16 cellular contexts compared by ENCODE assay signal in the genomic region with DNA sequence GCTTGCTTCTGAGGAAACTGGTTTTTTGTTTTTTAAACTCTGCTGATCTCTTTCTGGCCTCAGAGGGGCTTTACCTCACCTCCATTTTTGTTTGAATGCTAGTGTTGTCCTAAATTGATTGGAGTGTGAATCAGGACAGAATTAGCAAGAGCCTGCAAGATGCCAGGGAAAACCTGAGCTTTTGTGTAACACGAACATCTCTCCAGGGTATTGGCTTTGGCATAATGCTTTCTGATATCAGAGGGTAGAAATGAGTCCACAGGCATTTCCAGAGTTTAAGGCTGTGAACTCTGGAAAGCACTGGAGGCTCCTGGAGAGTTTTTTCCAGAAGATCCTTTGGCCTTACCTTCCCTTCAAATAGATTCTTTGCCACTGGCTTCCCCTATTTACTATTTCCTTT.
DNase-seq lines count a peak whose midpoint lies in the region; ATAC-seq, FAIRE-seq and TF ChIP-seq lines count a peak whose summit lies in the region.
"Had no signal": no experiment of that assay in that cellular context is flagged by ENCODE, and none has a peak within 500 bp of the region (broad histone marks: within the 10 kb centered on the region; RNA-seq: fewer than 3 reads in every experiment).

No MANE protein-coding gene starts in this region.

- WGBS in mammary epithelial cell (ENCODE audit: low coverage, missing lambda C conversion rate): 56% methylated on average over 1 of the region's 1 CpG

- no peak overlapping the region for H3K4me2 ChIP-seq in mammary epithelial cell (ENCODE audit: insufficient read depth, low read depth, low read length)
- H3K4me2 ChIP-seq: KMS-11 had no signal

- H3K9ac ChIP-seq in mammary epithelial cell (ENCODE audit: insufficient read depth, low read length): no peak overlapping the region
- H3K9ac ChIP-seq: KMS-11 had no signal

- in situ Hi-C loops in mammary epithelial cell (cut with MboI; ENCODE audit: low sequenced_read_pairs in 2 of 2): loop anchor here in 1 of 2 donors (25.0 kb wide), 1 partner anchor 148 kb away; no protein-coding TSS in a partner anchor

- H3K9me3 ChIP-seq in mammary epithelial cell (replicated peaks; ENCODE audit: insufficient read depth, low read length) (no peaks in the 10 kb centered on the region), breast epithelium (no peaks in the 10 kb centered on the region), thoracic aorta (no peaks in the 10 kb centered on the region), tibial artery (no peaks in the 10 kb centered on the region)
- H3K9me3 ChIP-seq: mucosa of descending colon, neutrophil, stomach had no signal

- DNase-seq in mammary epithelial cell (no peak), breast epithelium (ENCODE audit: low spot score in 2 of 2) (no peak), astrocyte of the hippocampus (ENCODE audit: low read depth, low spot score) (peak; percentile 55), fibroblast of the aortic adventitia (ENCODE audit: low read depth) (peak; percentile 69), thoracic aorta (ENCODE audit: low spot score) (no peak), tibial artery (no peak), urothelium cell line (ENCODE audit: low spot score) (no peak)
- DNase-seq: mucosa of descending colon; NCI-H1092 treated with DMSO at 0.1 percent for 48 hours; stimulated activated CD4-positive, alpha-beta T cell treated with anti-CD3 and anti-CD28 coated beads, Interleukin-1b, Interleukin-23, amount 100 ng/mL, for 48 hours; stomach had no signal

- H4K20me1 ChIP-seq in mammary epithelial cell (ENCODE audit: insufficient read depth, low read length): no peaks in the 10 kb centered on the region

- no TSS peak for BruUV-seq in mammary epithelial cell (replicated peaks; lab: Mats Ljungman, UMichigan)

- ATAC-seq in thoracic aorta (ENCODE audit: insufficient number of reproducible peaks, low FRiP score, low read depth): no peak
- no peak for ATAC-seq in GM18870 (IDR thresholded peaks at IDR 0.05; ENCODE audit: unreplicated experiment)
- ATAC-seq: mucosa of descending colon had no signal

- H3K4me1 ChIP-seq in mammary epithelial cell (ENCODE audit: insufficient read depth, low read length) (peaks cover 32% of the 10 kb centered on the region), breast epithelium (no peaks in the 10 kb centered on the region), thoracic aorta (ENCODE audit: control insufficient read depth in 1 of 2, low read depth in 2 of 2) (peaks cover 16% of the 10 kb centered on the region in 2 donors), tibial artery (peaks cover 0 to 32% (median 11%) of the 10 kb centered on the region in 4 donors)

- CTCF ChIA-PET in mammary epithelial cell (lab: Charles Lee; ENCODE audit: low non-redundant PET): no interaction called here

- peaks cover 9% of the 10 kb centered on the region for H3K36me3 ChIP-seq in mammary epithelial cell (ENCODE audit: insufficient read depth, low read length)
- H3K36me3 ChIP-seq in breast epithelium: no peaks in the 10 kb centered on the region
- H3K36me3 ChIP-seq in thoracic aorta: no peaks in the 10 kb centered on the region
- no peaks in the 10 kb centered on the region for H3K36me3 ChIP-seq in tibial artery
- H3K36me3 ChIP-seq: neutrophil, stomach had no signal

- H3K27me3 ChIP-seq in mammary epithelial cell (ENCODE audit: insufficient read depth, low read length): no peaks in the 10 kb centered on the region
- H3K27me3 ChIP-seq in breast epithelium: no peaks in the 10 kb centered on the region
- H3K27me3 ChIP-seq in thoracic aorta (replicated peaks; ENCODE audit: insufficient read depth): no peaks in the 10 kb centered on the region
- no peaks in the 10 kb centered on the region for H3K27me3 ChIP-seq in tibial artery
- H3K27me3 ChIP-seq: stomach had no signal

- TF ChIP-seq POLR2A in breast epithelium (IDR thresholded peaks at IDR 0.05): no peak

- H3K27ac ChIP-seq in mammary epithelial cell (ENCODE audit: insufficient read depth, low read depth, low read length) (peak overlapping the region; percentile 6), breast epithelium (peak overlapping the region in 1 of 2 donors; percentile 63), thoracic aorta (peak overlapping the region; percentile 26 to 68), tibial artery (peak overlapping the region in 1 of 2 donors; percentile 34)
- H3K27ac ChIP-seq: KMS-11, neutrophil, stomach had no signal

- TF ChIP-seq CTCF in mammary epithelial cell (conservative IDR thresholded peaks at IDR 0.05 in 1 of 2, IDR thresholded peaks at IDR 0.05 in 1 of 2; ENCODE audit: extremely low read depth in 1 of 2, insufficient read depth in 1 of 2, low read depth in 1 of 2, low read length in 2 of 2) (no peak), breast epithelium (IDR thresholded peaks at IDR 0.05) (no peak), fibroblast of the aortic adventitia (IDR thresholded peaks at IDR 0.05; ENCODE audit: insufficient read depth, low read length) (no peak), thoracic aorta (IDR thresholded peaks at IDR 0.05) (no peak), tibial artery (IDR thresholded peaks at IDR 0.05) (no peak)

- H3K4me3 ChIP-seq in mammary epithelial cell (replicated peaks in 1 of 3; ENCODE audit: insufficient read depth in 1 of 3, low read depth in 2 of 3, low read length in 3 of 3) (no peak overlapping the region), breast epithelium (no peak overlapping the region), fibroblast of the aortic adventitia (ENCODE audit: low read depth, low read length) (no peak overlapping the region), thoracic aorta (no peak overlapping the region), tibial artery (no peak overlapping the region)
- H3K4me3 ChIP-seq: mucosa of descending colon, stomach had no signal

- dilution Hi-C loops in mammary epithelial cell (cut with HindIII; ENCODE audit: low sequenced_read_pairs): loop anchor here (25.0 kb wide), 1 partner anchor 598 kb away; no protein-coding TSS in a partner anchor

- intact Hi-C loops in mammary epithelial cell (cut with micrococcal nuclease) (no loop called here), breast epithelium (cut with DNase I; ENCODE audit: low total_unique reads) (no loop called here), tibial artery (cut with DNase I; ENCODE audit: low total_unique reads) (no loop called here)

- no peak overlapping the region for H2AFZ ChIP-seq in mammary epithelial cell (ENCODE audit: low read depth, low read length)

- no peak for FAIRE-seq in urothelium cell line (lab: Jason Lieb, UNC)
- FAIRE-seq: endometrium, frontal cortex had no signal

- H3K79me2 ChIP-seq in mammary epithelial cell (ENCODE audit: insufficient read depth, low read length): no peaks in the 10 kb centered on the region

Comparison
In these comparisons a context has a peak if more than half of its experiments do, and no peak if none do; other contexts are left out.
1. DNase-seq: peak in astrocyte of the hippocampus (single experiment) and fibroblast of the aortic adventitia (single experiment); none in mammary epithelial cell (single experiment), breast epithelium (0 of 2), thoracic aorta (single experiment), tibial artery (0 of 2) and urothelium cell line (single experiment).